2 cellular contexts compared by ENCODE assay signal in genomic region chr12:105100207-105100985, GRCh38.
A peak's percentile ranks its signal among the peaks of the same experiment; 100 is the strongest.
TF ChIP-seq lines count a peak whose summit lies in the region.

No MANE protein-coding gene starts in this region.

TF ChIP-seq in K562, 482 proteins besides CTCF, POLR2A, EP300 and RAD21:
- TF ChIP-seq RBFOX2 (IDR thresholded peaks at IDR 0.05; ENCODE audit: low read depth, low read length), result no peak
- peak; percentile 69 for TF ChIP-seq FOSL1 (tag; conservative IDR thresholded peaks at IDR 0.05)
- TF ChIP-seq ZNF512 (tag; IDR thresholded peaks at IDR 0.05), result peak; percentile 95
- TF ChIP-seq MLLT1 (IDR thresholded peaks at IDR 0.05), result peak in 1 of 2 experiments; percentile 55; a peak in 1 of 4 replicates
- no peak for TF ChIP-seq XRCC5 (IDR thresholded peaks at IDR 0.05; ENCODE audit: low read depth, low read length)
- TF ChIP-seq JUND (IDR thresholded peaks at IDR 0.05; ENCODE audit: borderline replicate concordance, low read depth, low read length), result peak; percentile 79
- peak; percentile 64; the same call in 1 of the 3 replicates for TF ChIP-seq JUND (tag; IDR thresholded peaks at IDR 0.05; ENCODE audit: borderline replicate concordance, low read depth, low read length)
- no peak for TF ChIP-seq ZKSCAN8 (CRISPR knock-in tag; IDR thresholded peaks at IDR 0.05)
- peak; percentile 67 for TF ChIP-seq ATF3 (IDR thresholded peaks at IDR 0.05)
- TF ChIP-seq ATF3 (CRISPR knock-in tag; conservative IDR thresholded peaks at IDR 0.05), result no peak
- peak; percentile 38; the same call in 1 of the 2 replicates for TF ChIP-seq TFAP4 (CRISPR knock-in tag; IDR thresholded peaks at IDR 0.05; ENCODE audit: borderline replicate concordance)

TF ChIP-seq in HepG2, 621 proteins besides CTCF, POLR2A, EP300 and RAD21:
- TF ChIP-seq ZNF451 (CRISPR knock-in tag; IDR thresholded peaks at IDR 0.05), result no peak
- TF ChIP-seq DDIT3 (CRISPR knock-in tag; IDR thresholded peaks at IDR 0.05), result no peak
- no peak for TF ChIP-seq SMYD3 (CRISPR knock-in tag; IDR thresholded peaks at IDR 0.05)
- TF ChIP-seq FOSL2 (CRISPR knock-in tag; IDR thresholded peaks at IDR 0.05), result peak; percentile 61
- no peak for TF ChIP-seq PITX1 (CRISPR knock-in tag; IDR thresholded peaks at IDR 0.05)
- no peak for TF ChIP-seq AHDC1 (CRISPR knock-in tag; IDR thresholded peaks at IDR 0.05; ENCODE audit: borderline replicate concordance)
TF ChIP-seq in HepG2: peak in this region for 1.
